In genomic region chr17:19070318-19071168, GRCh38 we compare ENCODE assay signal across 9 cellular contexts. TPM values are rescaled to one million over a fixed set of nuclear protein-coding genes. Genes with fewer than 3 reads are reported as not detected.
DNase-seq lines count a peak whose midpoint lies in the region; ATAC-seq and TF ChIP-seq lines count a peak whose summit lies in the region.
"Not testable (repeated sequence)": the region's sequence is repeated elsewhere in the genome, so short reads cannot be mapped to it uniquely, and the experiment has no call there.
"Had no signal": no experiment of that assay in that cellular context is flagged by ENCODE, and none has a peak within 500 bp of the region (broad histone marks: within the 10 kb centered on the region; RNA-seq: fewer than 3 reads in every experiment).

No MANE protein-coding gene starts in this region.

- H3K4me1 ChIP-seq in CD8-positive, alpha-beta T cell (ENCODE audit: insufficient read depth, low read length); gastrocnemius medialis: not testable (repeated sequence)

- not testable (repeated sequence) for H3K4me3 ChIP-seq in CD8-positive, alpha-beta T cell (ENCODE audit: low read depth, low read length); gastrocnemius medialis

- TF ChIP-seq POLR2A in gastrocnemius medialis (IDR thresholded peaks at IDR 0.05) = not testable (repeated sequence)

- in situ Hi-C loops in gastrocnemius medialis (cut with MboI; ENCODE audit: low sequenced_read_pairs in 4 of 4) = not testable (repeated sequence)

- H3K9me3 Mint-ChIP-seq in CD8-positive, alpha-beta T cell; activated CD8-positive, alpha-beta T cell treated with anti-CD3 and anti-CD28 coated beads, Interleukin-2, amount 10 ng/mL, durations not matched to agents 7 days and 5 days (ENCODE audit: insufficient read depth): not testable (repeated sequence)

- not testable (repeated sequence) for H3K9me3 ChIP-seq in CD8-positive, alpha-beta T cell (ENCODE audit: low read length); gastrocnemius medialis

- POLR2A ChIA-PET in CD8-positive, alpha-beta T cell (lab: Charles Lee); activated CD8-positive, alpha-beta T cell treated with anti-CD3 and anti-CD28 coated beads, Interleukin-2, amount 10 ng/mL, durations not matched to agents 7 days and 5 days (lab: Charles Lee): not testable (repeated sequence)

- not testable (repeated sequence) for H3K36me3 Mint-ChIP-seq in CD8-positive, alpha-beta T cell; activated CD8-positive, alpha-beta T cell treated with anti-CD3 and anti-CD28 coated beads, Interleukin-2, amount 10 ng/mL, durations not matched to agents 7 days and 5 days (ENCODE audit: low read depth)

- TF ChIP-seq CTCF in CD8-positive, alpha-beta T cell (IDR thresholded peaks at IDR 0.05); gastrocnemius medialis (IDR thresholded peaks at IDR 0.05 in 4 of 5, conservative IDR thresholded peaks at IDR 0.05 in 1 of 5): not testable (repeated sequence)

- H3K4me1 Mint-ChIP-seq in CD8-positive, alpha-beta T cell (ENCODE audit: low read depth); activated CD8-positive, alpha-beta T cell treated with anti-CD3 and anti-CD28 coated beads, Interleukin-2, amount 10 ng/mL, durations not matched to agents 7 days and 5 days (ENCODE audit: low read depth): not testable (repeated sequence)

- intact Hi-C loops in CD8-positive, alpha-beta T cell (cut with DNase I, micrococcal nuclease); left cardiac atrium (cut with DNase I); gastrocnemius medialis (cut with DNase I; ENCODE audit: low total_unique reads): not testable (repeated sequence)

- H3K27me3 Mint-ChIP-seq in CD8-positive, alpha-beta T cell (ENCODE audit: low read depth); activated CD8-positive, alpha-beta T cell treated with anti-CD3 and anti-CD28 coated beads, Interleukin-2, amount 10 ng/mL, durations not matched to agents 7 days and 5 days (ENCODE audit: low read depth): not testable (repeated sequence)

- H3K4me3 Mint-ChIP-seq in CD8-positive, alpha-beta T cell; activated CD8-positive, alpha-beta T cell treated with anti-CD3 and anti-CD28 coated beads, Interleukin-2, amount 10 ng/mL, durations not matched to agents 7 days and 5 days: not testable (repeated sequence)

- CTCF ChIA-PET in CD8-positive, alpha-beta T cell (lab: Charles Lee); activated CD8-positive, alpha-beta T cell treated with anti-CD3 and anti-CD28 coated beads, Interleukin-2, amount 10 ng/mL, durations not matched to agents 7 days and 5 days (lab: Charles Lee): not testable (repeated sequence)

- peak; percentile 100 for ATAC-seq in CD8-positive, alpha-beta T cell
- ATAC-seq in GM19043 (IDR thresholded peaks at IDR 0.05; ENCODE audit: low read depth, unreplicated experiment) = peak; percentile 89
- peak; percentile 77 for ATAC-seq in GM21717 (IDR thresholded peaks at IDR 0.05; ENCODE audit: unreplicated experiment)
- ATAC-seq in HG02943 (IDR thresholded peaks at IDR 0.05; ENCODE audit: low read depth, unreplicated experiment) = peak; percentile 83
- ATAC-seq in HG03439 (IDR thresholded peaks at IDR 0.05; ENCODE audit: unreplicated experiment) = peak; percentile 80
- peak; percentile 97 for ATAC-seq in activated CD8-positive, alpha-beta T cell treated with anti-CD3 and anti-CD28 coated beads, Interleukin-2, amount 10 ng/mL, durations not matched to agents 7 days and 5 days
- ATAC-seq in left cardiac atrium = peak; percentile 96 to 98
- peak; percentile 97 to 98 for ATAC-seq in gastrocnemius medialis

- not testable (repeated sequence) for H3K27ac Mint-ChIP-seq in CD8-positive, alpha-beta T cell; activated CD8-positive, alpha-beta T cell treated with anti-CD3 and anti-CD28 coated beads, Interleukin-2, amount 10 ng/mL, durations not matched to agents 7 days and 5 days

- not testable (repeated sequence) for H3K27me3 ChIP-seq in CD8-positive, alpha-beta T cell (ENCODE audit: insufficient read depth, low read length); gastrocnemius medialis

- not testable (repeated sequence) for H3K27ac ChIP-seq in CD8-positive, alpha-beta T cell (ENCODE audit: low read depth, low read length); gastrocnemius medialis

- not testable (repeated sequence) for DNase-seq in CD8-positive, alpha-beta T cell; activated CD8-positive, alpha-beta T cell treated with anti-CD3 and anti-CD28 coated beads, Interleukin-2, amount 10 ng/mL, durations not matched to agents 7 days and 5 days; left cardiac atrium; gastrocnemius medialis

- not testable (repeated sequence) for H3K36me3 ChIP-seq in CD8-positive, alpha-beta T cell (ENCODE audit: insufficient read depth, low read length); gastrocnemius medialis

RNA-seq across cellular contexts. Expression of gene GRAP, which starts 23.8 kb away (rescaled TPM):
- 10 to 100 TPM; 15.8 to 18.3 TPM for total RNA-seq in CD8-positive, alpha-beta T cell
- 10 to 100 TPM; 25.9 to 26.3 TPM for total RNA-seq in activated CD8-positive, alpha-beta T cell treated with anti-CD3 and anti-CD28 coated beads, Interleukin-2, amount 10 ng/mL, durations not matched to agents 7 days and 5 days
- total RNA-seq in left cardiac atrium = 1 to 10 TPM; 1.6 to 3.2 TPM
- 1 to 10 TPM in 2 of 4 donors, under 1 TPM in 2; 0.36 to 1.7 (median 0.94) TPM for total RNA-seq in gastrocnemius medialis
- total RNA-seq: fibroblast of villous mesenchyme had no signal

RNA-seq across cellular contexts. Expression of gene GRAPL, which starts 56.8 kb away (rescaled TPM):
- total RNA-seq in CD8-positive, alpha-beta T cell = 10 to 100 TPM; 15.7 to 18.7 TPM
- total RNA-seq in activated CD8-positive, alpha-beta T cell treated with anti-CD3 and anti-CD28 coated beads, Interleukin-2, amount 10 ng/mL, durations not matched to agents 7 days and 5 days = 10 to 100 TPM; 13.6 to 16.8 TPM
- total RNA-seq in left cardiac atrium (1 to 10 TPM; 1.0 to 2.8 TPM), gastrocnemius medialis (1 to 10 TPM in 1 of 4 donors, not detected in 3; 1.2 TPM)

Comparison
In these comparisons a context has a peak if more than half of its experiments do, and no peak if none do; other contexts are left out.
1. RNA of gene GRAP, which starts 23.8 kb away (total RNA-seq): 25.9 to 26.3 TPM in activated CD8-positive, alpha-beta T cell treated with anti-CD3 and anti-CD28 coated beads, Interleukin-2, amount 10 ng/mL, durations not matched to agents 7 days and 5 days and 15.8 to 18.3 TPM in CD8-positive, alpha-beta T cell; 1.6 to 3.2 TPM in left cardiac atrium and 0.36 to 1.7 TPM in gastrocnemius medialis; every median in the first group is over 4 times any median in the second.
2. Peak in every context shown above with its lines, with median percentiles within 50 percentile points of each other: ATAC-seq.